8 cellular contexts compared by ENCODE assay signal in genomic region chr17:80441133-80441578, GRCh38. TPM values are rescaled to one million over a fixed set of nuclear protein-coding genes. Genes with fewer than 3 reads are reported as not detected.
DNase-seq lines count a peak whose midpoint lies in the region; ATAC-seq and TF ChIP-seq lines count a peak whose summit lies in the region.

No MANE protein-coding gene starts in this region.

- 70% methylated on average over 2 of the region's 14 CpGs for WGBS in mammary epithelial cell (ENCODE audit: low coverage, missing lambda C conversion rate)
- WGBS in gastroesophageal sphincter (ENCODE audit: low coverage in 1 of 2), 2 donors = 13 to 26% methylated on average over 3 to 13 of the region's 14 CpGs

- H3K27me3 Mint-ChIP-seq in T-cell (peaks cover 11 to 26% of the 10 kb centered on the region in 2 donors), neural crest cell (ENCODE audit: low read depth) (peaks cover 30% of the 10 kb centered on the region)

- intact Hi-C loops in mammary epithelial cell (cut with micrococcal nuclease) = no loop called here

- H3K27ac ChIP-seq in mammary epithelial cell (ENCODE audit: insufficient read depth, low read depth, low read length) (no peak overlapping the region), gastroesophageal sphincter (no peak overlapping the region)

- no peak for TF ChIP-seq EP300 in gastroesophageal sphincter (IDR thresholded peaks at IDR 0.05)

- H3K9me3 ChIP-seq in mammary epithelial cell (replicated peaks; ENCODE audit: insufficient read depth, low read length) = no peaks in the 10 kb centered on the region
- H3K9me3 ChIP-seq in gastroesophageal sphincter = no peaks in the 10 kb centered on the region

- no peaks in the 10 kb centered on the region for H4K20me1 ChIP-seq in mammary epithelial cell (ENCODE audit: insufficient read depth, low read length)

- H3K4me3 ChIP-seq in mammary epithelial cell (replicated peaks in 1 of 3; ENCODE audit: insufficient read depth in 1 of 3, low read depth in 2 of 3, low read length in 3 of 3) = no peak overlapping the region
- no peak overlapping the region for H3K4me3 ChIP-seq in gastroesophageal sphincter

- no TSS peak for BruUV-seq in mammary epithelial cell (replicated peaks; lab: Mats Ljungman, UMichigan)

- no peak overlapping the region for H3K4me2 ChIP-seq in mammary epithelial cell (ENCODE audit: insufficient read depth, low read depth, low read length)

- no peaks in the 10 kb centered on the region for H3K4me1 Mint-ChIP-seq in T-cell
- H3K4me1 Mint-ChIP-seq in neural crest cell = no peaks in the 10 kb centered on the region

- H3K27me3 ChIP-seq in mammary epithelial cell (ENCODE audit: insufficient read depth, low read length) = no peaks in the 10 kb centered on the region
- H3K27me3 ChIP-seq in gastroesophageal sphincter = peaks cover 8% of the 10 kb centered on the region

- CTCF ChIA-PET in mammary epithelial cell (lab: Charles Lee; ENCODE audit: low non-redundant PET) = no interaction called here
- CTCF ChIA-PET in T-cell (lab: Charles Lee) = no interaction called here

- DNase-seq in T47D (ENCODE audit: low read depth in 1 of 2, low spot score in 1 of 2) (peak; percentile 68 to 89), mammary epithelial cell (no peak), T-cell (peak in 27 of 34 experiments; percentile 19 to 58 (median 43)), astrocyte of the hippocampus (ENCODE audit: low read depth, low spot score) (peak; percentile 81), neural crest cell (ENCODE audit: low read depth, low spot score) (peak; percentile 88), SW480 (ENCODE audit: low spot score) (no peak)

- H3K9ac ChIP-seq in mammary epithelial cell (ENCODE audit: insufficient read depth, low read length) = no peak overlapping the region

- dilution Hi-C loops in mammary epithelial cell (cut with HindIII; ENCODE audit: low sequenced_read_pairs) = loop anchor here (25.0 kb wide), 1 partner anchor 521 kb away; no protein-coding TSS in a partner anchor

- in situ Hi-C loops in T47D (cut with HindIII; ENCODE audit: low pct_unique_long_range_greater_than_20kb, low sequenced_read_pairs) = no loop called here
- in situ Hi-C loops in mammary epithelial cell (cut with MboI; ENCODE audit: low sequenced_read_pairs in 2 of 2) = no loop called here

- peak in 2 of 4 experiments; percentile 45 to 58 for ATAC-seq in T-cell (replicated peaks in 1 of 4)
- no peak for ATAC-seq in gastroesophageal sphincter
- no peak for ATAC-seq in HG02885 (IDR thresholded peaks at IDR 0.05; ENCODE audit: poor library complexity, unreplicated experiment)

- no peaks in the 10 kb centered on the region for H3K79me2 ChIP-seq in mammary epithelial cell (ENCODE audit: insufficient read depth, low read length)

- no peak for TF ChIP-seq CTCF in mammary epithelial cell (conservative IDR thresholded peaks at IDR 0.05 in 1 of 2, IDR thresholded peaks at IDR 0.05 in 1 of 2; ENCODE audit: extremely low read depth in 1 of 2, insufficient read depth in 1 of 2, low read depth in 1 of 2, low read length in 2 of 2)
- TF ChIP-seq CTCF in neural crest cell (conservative IDR thresholded peaks at IDR 0.05) = no peak
- TF ChIP-seq CTCF in gastroesophageal sphincter (IDR thresholded peaks at IDR 0.05) = no peak

- H3K4me3 Mint-ChIP-seq in T-cell (no peak overlapping the region), neural crest cell (no peak overlapping the region)

- H3K27ac Mint-ChIP-seq in T-cell = no peak overlapping the region
- no peak overlapping the region for H3K27ac Mint-ChIP-seq in neural crest cell (ENCODE audit: unreplicated experiment)

- no peaks in the 10 kb centered on the region for H3K36me3 Mint-ChIP-seq in T-cell
- H3K36me3 Mint-ChIP-seq in neural crest cell (ENCODE audit: low read depth) = no peaks in the 10 kb centered on the region

- H3K4me1 ChIP-seq in mammary epithelial cell (ENCODE audit: insufficient read depth, low read length) (no peaks in the 10 kb centered on the region), gastroesophageal sphincter (no peaks in the 10 kb centered on the region)

- no peaks in the 10 kb centered on the region for H3K9me3 Mint-ChIP-seq in T-cell
- no peaks in the 10 kb centered on the region for H3K9me3 Mint-ChIP-seq in neural crest cell

- H2AFZ ChIP-seq in mammary epithelial cell (ENCODE audit: low read depth, low read length) = no peak overlapping the region

- H3K36me3 ChIP-seq in mammary epithelial cell (ENCODE audit: insufficient read depth, low read length) (no peaks in the 10 kb centered on the region), gastroesophageal sphincter (peaks cover 0 to 24% of the 10 kb centered on the region in 2 donors)

- TF ChIP-seq POLR2A in gastroesophageal sphincter (IDR thresholded peaks at IDR 0.05) = no peak

- POLR2A ChIA-PET in T-cell (lab: Charles Lee) = no interaction called here

RNA-seq across cellular contexts. Expression of gene ENDOV, which starts 26.2 kb away (rescaled TPM):
- 10 to 100 TPM; 19.5 to 22.6 TPM for total RNA-seq in mammary epithelial cell
- 14.4 TPM for polyA plus RNA-seq in mammary epithelial cell
- polyA minus RNA-seq in mammary epithelial cell = 16.7 TPM
- total RNA-seq in T-cell = 10 to 100 TPM; 17.1 to 22.2 (median 21.1) TPM
- 34.9 and 38.0 TPM in 2 replicates for total RNA-seq in neural crest cell
- total RNA-seq in gastroesophageal sphincter = 10 to 100 TPM; 12.4 to 17.7 (median 15.4) TPM

RNA-seq across cellular contexts. Expression of gene NPTX1, which starts 35.3 kb away (rescaled TPM):
- under 1 TPM; 0.17 to 0.21 TPM for total RNA-seq in mammary epithelial cell
- polyA plus RNA-seq in mammary epithelial cell = 0.14 TPM
- not detected for polyA minus RNA-seq in mammary epithelial cell
- under 1 TPM; 0.13 to 0.67 (median 0.33) TPM for total RNA-seq in T-cell
- total RNA-seq in neural crest cell = 1.6 and 1.9 TPM in 2 replicates
- total RNA-seq in gastroesophageal sphincter = 1 to 10 TPM; 1.2 to 6.3 (median 3.8) TPM

Comparison
In these comparisons a context has a peak if more than half of its experiments do, and no peak if none do; other contexts are left out.
1. DNase-seq: peak in T47D (2 of 2), T-cell (27 of 34), astrocyte of the hippocampus (single experiment) and neural crest cell (single experiment); none in mammary epithelial cell (single experiment) and SW480 (single experiment).